Comparison of ENCODE assay signal across 9 cellular contexts in genomic region chr18:59070181-59070912, GRCh38.
DNase-seq lines count a peak whose midpoint lies in the region; ATAC-seq and TF ChIP-seq lines count a peak whose summit lies in the region.
"Had no signal": no experiment of that assay in that cellular context is flagged by ENCODE, and none has a peak within 500 bp of the region (broad histone marks: within the 10 kb centered on the region; RNA-seq: fewer than 3 reads in every experiment).

No MANE protein-coding gene starts in this region.

- DNase-seq in D341Med (ENCODE audit: low spot score) (peak; percentile 91), SK-N-MC (ENCODE audit: low read depth, low spot score) (peak; percentile 69), glutamatergic neuron (peak; percentile 96), pons (ENCODE audit: low spot score) (peak; percentile 91), upper lobe of left lung (peak; percentile 59 to 74)
- DNase-seq in activated naive CD4-positive, alpha-beta T cell treated with Interleukin-2 at 50 U/mL for 16 hours = peak; percentile 82

- no peak overlapping the region for H3K4me3 Mint-ChIP-seq in glutamatergic neuron (ENCODE audit: unreplicated experiment)
- H3K4me3 Mint-ChIP-seq: activated naive CD4-positive, alpha-beta T cell treated with anti-CD3 and anti-CD28 coated beads, Interleukin-2, amount 50 U/mL, for 24 hours had no signal

- H3K36me3 Mint-ChIP-seq in glutamatergic neuron (ENCODE audit: unreplicated experiment) = no peaks in the 10 kb centered on the region
- H3K36me3 Mint-ChIP-seq: activated naive CD4-positive, alpha-beta T cell treated with anti-CD3 and anti-CD28 coated beads, Interleukin-2, amount 50 U/mL, for 24 hours had no signal

- TF ChIP-seq EP300 in upper lobe of left lung (IDR thresholded peaks at IDR 0.05) = no peak

- H3K9me3 ChIP-seq in SK-N-MC (ENCODE audit: low read depth, low read length) (no peaks in the 10 kb centered on the region), upper lobe of left lung (no peaks in the 10 kb centered on the region)

- H3K27me3 ChIP-seq in upper lobe of left lung = no peaks in the 10 kb centered on the region

- no peak for TF ChIP-seq POLR2A in upper lobe of left lung (IDR thresholded peaks at IDR 0.05)

- H3K4me1 ChIP-seq in upper lobe of left lung = no peaks in the 10 kb centered on the region

- WGBS in upper lobe of left lung, 2 donors = 44 to 59% methylated on average over 10 to 15 of the region's 19 CpGs

- ATAC-seq in GM21723 (IDR thresholded peaks at IDR 0.05; ENCODE audit: unreplicated experiment) (peak; percentile 73), upper lobe of left lung (ENCODE audit: low FRiP score in 2 of 2) (peak; percentile 77 to 93)

- peak overlapping the region; percentile 85 for H3K27ac ChIP-seq in SK-N-MC
- no peak overlapping the region for H3K27ac ChIP-seq in upper lobe of left lung

- no peak overlapping the region; the same call in 1 of the 2 replicates for H3K4me3 ChIP-seq in SK-N-MC
- no peak overlapping the region for H3K4me3 ChIP-seq in upper lobe of left lung

- H3K36me3 ChIP-seq in SK-N-MC (ENCODE audit: insufficient read depth, low read length) = no peaks in the 10 kb centered on the region
- H3K36me3 ChIP-seq in upper lobe of left lung = no peaks in the 10 kb centered on the region

- TF ChIP-seq CTCF in LNCAP (IDR thresholded peaks at IDR 0.05) = peak; percentile 73
- peak; percentile 92 for TF ChIP-seq CTCF in glutamatergic neuron (IDR thresholded peaks at IDR 0.05; ENCODE audit: partially characterized antibody, unreplicated experiment)
- peak; percentile 75 to 90 (median 82) for TF ChIP-seq CTCF in upper lobe of left lung (IDR thresholded peaks at IDR 0.05)

- no peak overlapping the region for H3K27ac Mint-ChIP-seq in glutamatergic neuron (ENCODE audit: unreplicated experiment)
- H3K27ac Mint-ChIP-seq: activated naive CD4-positive, alpha-beta T cell treated with anti-CD3 and anti-CD28 coated beads, Interleukin-2, amount 50 U/mL, for 24 hours had no signal

- no peaks in the 10 kb centered on the region for H3K9me3 Mint-ChIP-seq in glutamatergic neuron (ENCODE audit: unreplicated experiment)
- H3K9me3 Mint-ChIP-seq: activated naive CD4-positive, alpha-beta T cell treated with anti-CD3 and anti-CD28 coated beads, Interleukin-2, amount 50 U/mL, for 24 hours had no signal

- H3K9ac ChIP-seq in SK-N-MC (ENCODE audit: insufficient read length) = no peak overlapping the region

- no peaks in the 10 kb centered on the region for H3K4me1 Mint-ChIP-seq in glutamatergic neuron (ENCODE audit: low read depth, unreplicated experiment)
- H3K4me1 Mint-ChIP-seq: activated naive CD4-positive, alpha-beta T cell treated with anti-CD3 and anti-CD28 coated beads, Interleukin-2, amount 50 U/mL, for 24 hours had no signal

- H3K27me3 Mint-ChIP-seq in glutamatergic neuron (ENCODE audit: unreplicated experiment) = no peaks in the 10 kb centered on the region
